27 cellular contexts compared by ENCODE assay signal in the genomic region with DNA sequence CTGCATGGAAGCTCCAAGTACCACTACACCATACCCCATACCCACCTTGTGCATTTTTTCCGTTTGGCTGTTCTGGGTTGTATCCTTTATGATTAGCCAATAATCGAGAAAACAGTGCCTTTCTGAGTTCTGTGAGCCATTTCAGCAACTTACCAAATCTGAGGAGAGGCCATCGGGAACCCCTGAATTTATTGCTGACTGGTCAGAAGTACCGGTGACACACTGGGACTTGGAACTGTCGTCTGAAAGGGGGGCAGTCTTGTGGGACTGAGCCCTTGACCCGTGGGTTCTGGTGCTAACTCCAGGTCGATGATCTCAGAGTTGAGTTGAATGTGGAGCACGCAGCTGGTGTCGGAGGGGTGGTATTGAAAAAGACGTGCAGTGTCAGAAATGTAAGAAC.
"Had no signal": no experiment of that assay in that cellular context is flagged by ENCODE, and none has a peak within 500 bp of the region (broad histone marks: within the 10 kb centered on the region; RNA-seq: fewer than 3 reads in every experiment).

No MANE protein-coding gene starts in this region.

- H3K27ac Mint-ChIP-seq: activated CD4-positive, alpha-beta T cell treated with anti-CD3 and anti-CD28 coated beads for 36 hours; activated CD8-positive, alpha-beta T cell treated with anti-CD3 and anti-CD28 coated beads for 36 hours; activated T-helper 2 cell treated with anti-CD3 and anti-CD28 coated beads, Interferon-gamma antibody, Interleukin-2, Interleukin-4, amounts not matched to agents 10 μg/mL and 5 μg/mL and 100 μg/mL, durations not matched to agents 14 hours and 24 hours and 36 hours had no signal

- DNase-seq: activated CD4-positive, alpha-beta T cell treated with anti-CD3 and anti-CD28 coated beads for 36 hours; activated CD4-positive, alpha-beta T cell treated with anti-CD3 and anti-CD28 coated beads, Interleukin-2, amount 50 U/mL, for 1 hour; activated CD8-positive, alpha-beta memory T cell treated with anti-CD3 and anti-CD28 coated beads, Interleukin-2, amount 50 U/mL, for 4 hours; activated CD8-positive, alpha-beta T cell treated with anti-CD3 and anti-CD28 coated beads for 36 hours; activated naive CD4-positive, alpha-beta T cell treated with Interleukin-2 at 50 U/mL for 16 hours; activated T-cell treated with anti-CD3 and anti-CD28 coated beads, Interleukin-2, amount 50 U/mL, for 72 hours; brain microvascular endothelial cell; NCI-H1092 treated with DMSO at 0.1 percent for 48 hours; NCI-H1417 treated with DMSO at 0.1 percent for 48 hours; NCI-H1694; NCI-H2029; NCI-H2107; NCI-H2171 treated with DMSO at 0.1 percent for 48 hours; NCI-H345; NCI-H510A; NCI-H526 treated with DMSO at 0.1 percent for 48 hours; NCI-H82; OCI-M1; RPMI8226; T-helper 1 cell had no signal

- H3K4me3 ChIP-seq: cardiac muscle cell, SK-N-MC had no signal

- H3K4me3 Mint-ChIP-seq: activated CD4-positive, alpha-beta T cell treated with anti-CD3 and anti-CD28 coated beads for 36 hours; activated CD8-positive, alpha-beta T cell treated with anti-CD3 and anti-CD28 coated beads for 36 hours; activated T-cell treated with anti-CD3 and anti-CD28 coated beads, Interleukin-2, amount 50 U/mL, for 72 hours had no signal

- H3K27me3 Mint-ChIP-seq: activated CD4-positive, alpha-beta T cell treated with anti-CD3 and anti-CD28 coated beads for 36 hours; activated CD8-positive, alpha-beta T cell treated with anti-CD3 and anti-CD28 coated beads for 36 hours had no signal

- H3K9me3 Mint-ChIP-seq: activated CD8-positive, alpha-beta T cell treated with anti-CD3 and anti-CD28 coated beads for 36 hours; activated naive CD4-positive, alpha-beta T cell treated with anti-CD3 and anti-CD28 coated beads, Interleukin-2, amount 50 U/mL, for 72 hours; activated T-cell treated with anti-CD3 and anti-CD28 coated beads, Interleukin-2, amount 50 U/mL, for 72 hours; activated T-helper 2 cell treated with anti-CD3 and anti-CD28 coated beads, Interferon-gamma antibody, Interleukin-2, Interleukin-4, amounts not matched to agents 10 μg/mL and 5 μg/mL and 100 μg/mL, durations not matched to agents 14 hours and 24 hours and 36 hours had no signal

- H3K27me3 ChIP-seq: brain microvascular endothelial cell, cardiac muscle cell had no signal

- ATAC-seq: activated CD4-positive, alpha-beta T cell treated with anti-CD3 and anti-CD28 coated beads for 36 hours; activated CD8-positive, alpha-beta T cell treated with anti-CD3 and anti-CD28 coated beads for 36 hours; activated naive CD4-positive, alpha-beta T cell treated with anti-CD3 and anti-CD28 coated beads, Interleukin-2, amount 50 U/mL, for 72 hours; activated T-cell treated with anti-CD3 and anti-CD28 coated beads, Interleukin-2, amount 50 U/mL, for 72 hours; Panc1; Right ventricle myocardium inferior had no signal

- H3K27ac ChIP-seq: brain microvascular endothelial cell, cardiac muscle cell, SK-N-MC, VCaP had no signal
